8 cellular contexts compared by ENCODE assay signal in genomic region chr1:109986054-109986444, GRCh38. TPM values are rescaled to one million over a fixed set of nuclear protein-coding genes. Genes with fewer than 3 reads are reported as not detected.
DNase-seq lines count a peak whose midpoint lies in the region; ATAC-seq and TF ChIP-seq lines count a peak whose summit lies in the region.

No MANE protein-coding gene starts in this region.

- POLR2A ChIA-PET in AG04449 (lab: Yijun Ruan, JAX), result interaction anchor here (1.4 kb wide), 1 partner anchor 18 kb away, joined by 7 read pairs; no protein-coding TSS in a partner anchor
- POLR2A ChIA-PET in naive thymus-derived CD4-positive, alpha-beta T cell (lab: Charles Lee), result interaction anchor here (0.7 to 3.3 kb wide), 5 partner anchors 193 to 440 kb away, joined by 3 to 20 read pairs (median 14); partner anchors contain the start of gene GNAI3

- H3K36me3 ChIP-seq in naive thymus-derived CD4-positive, alpha-beta T cell (ENCODE audit: control insufficient read depth in 2 of 3, insufficient read depth in 3 of 3, low read length in 3 of 3), result peaks cover 0 to 3% (median 0%) of the 10 kb centered on the region in 3 experiments

- no peak for ATAC-seq in central memory CD8-positive, alpha-beta T cell (replicated peaks; ENCODE audit: extremely low read depth, poor library complexity, severe bottlenecking)
- no peak for ATAC-seq in naive thymus-derived CD4-positive, alpha-beta T cell
- ATAC-seq in GM19455 (IDR thresholded peaks at IDR 0.05; ENCODE audit: unreplicated experiment) (no peak), GM21825 (IDR thresholded peaks at IDR 0.05; ENCODE audit: unreplicated experiment) (no peak)

- peaks cover 34 to 39% (median 37%) of the 10 kb centered on the region in 3 donors for H3K4me1 Mint-ChIP-seq in IgD-negative memory B cell
- peaks cover 46% of the 10 kb centered on the region for H3K4me1 Mint-ChIP-seq in central memory CD8-positive, alpha-beta T cell
- H3K4me1 Mint-ChIP-seq in naive thymus-derived CD4-positive, alpha-beta T cell, result peaks cover 27 to 59% (median 50%) of the 10 kb centered on the region in 7 donors

- no peaks in the 10 kb centered on the region for H3K9me3 ChIP-seq in naive thymus-derived CD4-positive, alpha-beta T cell (ENCODE audit: control insufficient read depth in 2 of 3, low read length in 3 of 3)

- H3K27me3 Mint-ChIP-seq in IgD-negative memory B cell, result no peaks in the 10 kb centered on the region
- no peaks in the 10 kb centered on the region for H3K27me3 Mint-ChIP-seq in central memory CD8-positive, alpha-beta T cell
- H3K27me3 Mint-ChIP-seq in naive thymus-derived CD4-positive, alpha-beta T cell, result no peaks in the 10 kb centered on the region

- peak overlapping the region; percentile 82 for H3K4me3 ChIP-seq in AG04449 (ENCODE audit: low read depth, low read length)
- H3K4me3 ChIP-seq in naive thymus-derived CD4-positive, alpha-beta T cell (ENCODE audit: low read length), result peak overlapping the region; percentile 72

- H3K36me3 Mint-ChIP-seq in IgD-negative memory B cell, result peaks cover 2% of the 10 kb centered on the region
- peaks cover 16% of the 10 kb centered on the region for H3K36me3 Mint-ChIP-seq in central memory CD8-positive, alpha-beta T cell (ENCODE audit: insufficient read depth)
- H3K36me3 Mint-ChIP-seq in naive thymus-derived CD4-positive, alpha-beta T cell, result peaks cover 0 to 10% (median 4%) of the 10 kb centered on the region in 5 donors

- H3K9me3 Mint-ChIP-seq in IgD-negative memory B cell, result no peaks in the 10 kb centered on the region
- no peaks in the 10 kb centered on the region for H3K9me3 Mint-ChIP-seq in central memory CD8-positive, alpha-beta T cell
- H3K9me3 Mint-ChIP-seq in naive thymus-derived CD4-positive, alpha-beta T cell, result no peaks in the 10 kb centered on the region

- H3K4me1 ChIP-seq in naive thymus-derived CD4-positive, alpha-beta T cell (ENCODE audit: control insufficient read depth in 2 of 2, insufficient read depth in 2 of 2, low read length in 2 of 2), result peaks cover 22 to 24% of the 10 kb centered on the region in 2 donors

- no peak overlapping the region for H3K27ac ChIP-seq in naive thymus-derived CD4-positive, alpha-beta T cell (ENCODE audit: low read depth, low read length)

- no peaks in the 10 kb centered on the region for H3K27me3 ChIP-seq in naive thymus-derived CD4-positive, alpha-beta T cell (ENCODE audit: control insufficient read depth in 2 of 2, insufficient read depth in 2 of 2, low read length in 2 of 2)

- intact Hi-C loops in naive thymus-derived CD4-positive, alpha-beta T cell (cut with micrococcal nuclease), result no loop called here

- H3K27ac Mint-ChIP-seq in IgD-negative memory B cell, result no peak overlapping the region
- no peak overlapping the region for H3K27ac Mint-ChIP-seq in central memory CD8-positive, alpha-beta T cell (ENCODE audit: low read depth)
- peak overlapping the region; percentile 82 to 99 (median 95) for H3K27ac Mint-ChIP-seq in naive thymus-derived CD4-positive, alpha-beta T cell

- peak overlapping the region; percentile 90 to 99 (median 98) for H3K4me3 Mint-ChIP-seq in IgD-negative memory B cell
- peak overlapping the region; percentile 99 for H3K4me3 Mint-ChIP-seq in central memory CD8-positive, alpha-beta T cell
- H3K4me3 Mint-ChIP-seq in naive thymus-derived CD4-positive, alpha-beta T cell, result peak overlapping the region; percentile 87 to 100 (median 97)

- CTCF ChIA-PET in AG04449 (lab: Yijun Ruan, JAX), result interaction anchor here (1.0 to 18.3 kb wide), 15 partner anchors 7 to 441 kb away, joined by 3 to 1425 read pairs (median 28); no protein-coding TSS in a partner anchor
- CTCF ChIA-PET in naive thymus-derived CD4-positive, alpha-beta T cell (lab: Charles Lee), result interaction anchor here (1.4 to 15.3 kb wide), 5 partner anchors 196 to 454 kb away, joined by 4 to 382 read pairs (median 42); no protein-coding TSS in a partner anchor

- TF ChIP-seq CTCF in AG04449 (IDR thresholded peaks at IDR 0.05; ENCODE audit: insufficient read depth, low read length, missing control alignments), result no peak

- no peak for DNase-seq in AG04449 (ENCODE audit: low read depth, low spot score)
- DNase-seq in central memory CD8-positive, alpha-beta T cell (ENCODE audit: low spot score in 2 of 2), result no peak
- DNase-seq in naive thymus-derived CD4-positive, alpha-beta T cell, result no peak
- DNase-seq in central memory CD4-positive, alpha-beta T cell, result no peak
- no peak for DNase-seq in NCI-H2081 treated with DMSO at 0.1 percent for 48 hours (lab: John Stamatoyannopoulos, UW)

RNA-seq across cellular contexts. Expression of gene AHCYL1, which starts 1.5 kb away (rescaled TPM):
- 42.5 TPM for polyA plus RNA-seq in IgD-negative memory B cell
- total RNA-seq in naive thymus-derived CD4-positive, alpha-beta T cell, result 10 to 100 TPM; 16.6 to 60.1 (median 37.1) TPM
- 10 to 100 TPM; 41.3 to 47.6 TPM for polyA plus RNA-seq in naive thymus-derived CD4-positive, alpha-beta T cell

RNA-seq across cellular contexts. Expression of gene STRIP1, which starts 48.4 kb away (rescaled TPM):
- polyA plus RNA-seq in IgD-negative memory B cell, result 22.5 TPM
- total RNA-seq in naive thymus-derived CD4-positive, alpha-beta T cell, result 10 to 100 TPM; 42.4 to 83.9 (median 70.7) TPM
- 10 to 100 TPM; 21.4 to 35.2 TPM for polyA plus RNA-seq in naive thymus-derived CD4-positive, alpha-beta T cell

Comparison
In these comparisons a context has a peak if more than half of its experiments do, and no peak if none do; other contexts are left out.
1. H3K27ac Mint-ChIP-seq: peak in naive thymus-derived CD4-positive, alpha-beta T cell (9 of 9); none in IgD-negative memory B cell (0 of 3) and central memory CD8-positive, alpha-beta T cell (single experiment).
2. Peak in every context shown above with its lines, with median percentiles within 50 percentile points of each other: H3K4me3 Mint-ChIP-seq.